In the genomic region with DNA sequence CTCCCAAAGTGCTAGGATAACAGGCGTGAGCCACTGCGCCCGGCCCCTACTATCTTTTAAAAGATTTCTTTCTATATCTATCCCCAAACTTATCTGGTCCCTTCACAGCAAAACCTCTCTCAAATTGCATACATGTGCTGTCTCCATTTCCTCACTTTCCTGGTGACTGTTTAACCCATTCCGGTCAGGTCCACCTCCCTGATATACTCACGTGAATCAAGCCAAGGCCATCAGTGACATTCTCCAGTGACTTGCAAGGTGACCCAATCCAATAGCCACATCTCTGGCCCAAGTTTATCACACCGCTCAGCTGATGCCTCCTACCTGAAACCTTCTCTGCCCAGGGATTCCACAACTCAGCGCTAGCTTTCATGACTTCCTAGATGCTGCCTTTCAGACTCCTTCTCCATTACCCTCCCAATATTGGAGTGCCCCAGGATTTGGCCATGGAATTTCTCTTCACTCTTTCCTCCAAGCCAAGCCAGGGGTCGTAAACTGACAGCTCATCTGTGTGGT, we compare ENCODE assay signal across 7 cellular contexts. TPM values are rescaled to one million over a fixed set of nuclear protein-coding genes. Genes with fewer than 3 reads are reported as not detected.
DNase-seq lines count a peak whose midpoint lies in the region; ATAC-seq and TF ChIP-seq lines count a peak whose summit lies in the region.

No MANE protein-coding gene starts in this region.

- peaks cover 5% of the 10 kb centered on the region; the same call in 1 of the 2 replicates for H3K36me3 ChIP-seq in Panc1 (ENCODE audit: control insufficient read depth, insufficient read depth, low read length)
- H3K36me3 ChIP-seq in skeletal muscle tissue (ENCODE audit: control insufficient read depth in 3 of 3, insufficient read depth in 3 of 3, low read length in 3 of 3), result no peaks in the 10 kb centered on the region

- H3K27ac ChIP-seq in Panc1 (ENCODE audit: low read length) (peak overlapping the region; percentile 89), skeletal muscle tissue (ENCODE audit: low read depth, low read length) (peak overlapping the region; percentile 82)

- BruUV-seq in Panc1 (replicated peaks; lab: Mats Ljungman, UMichigan), result TSS peak; percentile 92

- TF ChIP-seq CTCF in GM12875 (IDR thresholded peaks at IDR 0.05; ENCODE audit: borderline replicate concordance, insufficient read depth, low read depth, low read length) (no peak), Panc1 (IDR thresholded peaks at IDR 0.05) (no peak), epithelial cell of proximal tubule (conservative IDR thresholded peaks at IDR 0.05; ENCODE audit: low read depth, low read length) (no peak)

- CTCF ChIA-PET in Panc1 (lab: Charles Lee), result interaction anchor here (0.6 to 1.2 kb wide), 2 partner anchors 14 to 81 kb away, joined by 3 to 4 read pairs; no protein-coding TSS in a partner anchor

- peak overlapping the region; percentile 0 for H3K4me3 ChIP-seq in GM12875 (ENCODE audit: low read depth, low read length)
- peak overlapping the region; percentile 65 to 82 for H3K4me3 ChIP-seq in Panc1 (ENCODE audit: low read depth in 2 of 2, low read length in 2 of 2)
- peak overlapping the region; percentile 64 for H3K4me3 ChIP-seq in epithelial cell of proximal tubule (ENCODE audit: low read depth, low read length)
- peak overlapping the region in 1 of 3 donors; percentile 79 for H3K4me3 ChIP-seq in skeletal muscle tissue (ENCODE audit: low read length in 3 of 3)

- ATAC-seq in Panc1 (no peak), GM21529 (IDR thresholded peaks at IDR 0.05; ENCODE audit: unreplicated experiment) (no peak)

- H3K9me3 ChIP-seq in Panc1 (ENCODE audit: control insufficient read depth, insufficient read depth, low read depth, low read length) (no peaks in the 10 kb centered on the region), skeletal muscle tissue (ENCODE audit: control insufficient read depth in 3 of 3, low read length in 3 of 3) (no peaks in the 10 kb centered on the region)

- DNase-seq in Panc1 (ENCODE audit: low read depth, low spot score), result no peak
- no peak for DNase-seq in epithelial cell of proximal tubule (ENCODE audit: low read depth)
- no peak for DNase-seq in HCEC 1CT
- no peak for DNase-seq in inferior parietal cortex (ENCODE audit: extremely low spot score)

- intact Hi-C loops in Panc1 (cut with micrococcal nuclease; ENCODE audit: unreplicated experiment), result no loop called here

- in situ Hi-C loops in Panc1 (cut with HindIII; ENCODE audit: low pct_unique_long_range_greater_than_20kb, low sequenced_read_pairs), result no loop called here

- H3K4me1 ChIP-seq in Panc1 (ENCODE audit: control insufficient read depth, insufficient read depth, low read length), result peaks cover 9% of the 10 kb centered on the region
- H3K4me1 ChIP-seq in skeletal muscle tissue (ENCODE audit: control insufficient read depth in 3 of 3, insufficient read depth in 3 of 3, low read length in 3 of 3), result peaks cover 23 to 34% (median 27%) of the 10 kb centered on the region in 3 donors

- H3K9ac ChIP-seq in skeletal muscle tissue (ENCODE audit: low read depth in 1 of 3, low read length in 3 of 3), result peak overlapping the region in 2 of 3 donors; percentile 11 to 86

- H3K27me3 ChIP-seq in Panc1 (ENCODE audit: control insufficient read depth, insufficient read depth, low read length) (no peaks in the 10 kb centered on the region), skeletal muscle tissue (ENCODE audit: control insufficient read depth in 3 of 3, insufficient read depth in 3 of 3, low read length in 3 of 3) (no peaks in the 10 kb centered on the region)

- POLR2A ChIA-PET in Panc1 (lab: Charles Lee), result interaction anchor here (0.7 kb wide), 1 partner anchor 314 kb away, joined by 3 read pairs; no protein-coding TSS in a partner anchor

RNA-seq across cellular contexts. Expression of gene CTCF, which starts 1.4 kb away (rescaled TPM):
- 33.1 TPM for total RNA-seq in Panc1 (2021; ENCODE audit: unreplicated experiment)
- 25.5 TPM for polyA plus RNA-seq in Panc1 (2012; ENCODE audit: insufficient read length)
- 25.9 and 32.0 TPM in 2 replicates for total RNA-seq in epithelial cell of proximal tubule
- 31.3 TPM for total RNA-seq in skeletal muscle tissue

RNA-seq across cellular contexts. Expression of gene RIPOR1, which starts 32.3 kb away (rescaled TPM):
- total RNA-seq in Panc1 (2021; ENCODE audit: unreplicated experiment), result 82.2 TPM
- polyA plus RNA-seq in Panc1 (2012; ENCODE audit: insufficient read length), result 49.8 TPM
- 44.5 and 74.9 TPM in 2 replicates for total RNA-seq in epithelial cell of proximal tubule
- total RNA-seq in skeletal muscle tissue, result 30.8 TPM
